In genomic region chr19:34269968-34270621, GRCh38 we compare ENCODE assay signal across 8 cellular contexts. TPM values are rescaled to one million over a fixed set of nuclear protein-coding genes. Genes with fewer than 3 reads are reported as not detected.
DNase-seq lines count a peak whose midpoint lies in the region; ATAC-seq and TF ChIP-seq lines count a peak whose summit lies in the region.

No MANE protein-coding gene starts in this region.

- H2BK15ac ChIP-seq in mesendoderm (replicated peaks; ENCODE audit: low read depth), result no peak overlapping the region

- H4K8ac ChIP-seq in mesendoderm (ENCODE audit: low read depth, low read length), result no peak overlapping the region

- H3K27me3 ChIP-seq in MG63 (no peaks in the 10 kb centered on the region), dorsolateral prefrontal cortex (no peaks in the 10 kb centered on the region), mesendoderm (ENCODE audit: insufficient read depth, low read length, poor library complexity) (no peaks in the 10 kb centered on the region)

- H3K36me3 ChIP-seq in MG63 (peaks cover 11% of the 10 kb centered on the region), mesendoderm (ENCODE audit: control insufficient read depth, insufficient read depth, low read length) (no peaks in the 10 kb centered on the region)

- peak overlapping the region; percentile 54 for H3K9ac ChIP-seq in mesendoderm (ENCODE audit: low read length)

- H3K4ac ChIP-seq in mesendoderm (ENCODE audit: low read depth, low read length), result no peak overlapping the region

- peak overlapping the region; percentile 62 for H2BK5ac ChIP-seq in mesendoderm (ENCODE audit: low read length)

- peak overlapping the region; percentile 23 for H3K18ac ChIP-seq in mesendoderm (ENCODE audit: low read length)

- H3K56ac ChIP-seq in mesendoderm (ENCODE audit: low read length), result peak overlapping the region; percentile 86

- peak overlapping the region; percentile 13 for H4K5ac ChIP-seq in mesendoderm (ENCODE audit: low read length)

- peaks cover 5% of the 10 kb centered on the region for H3K79me2 ChIP-seq in mesendoderm (ENCODE audit: control insufficient read depth, insufficient read depth, low read length)

- H3K4me1 ChIP-seq in mesendoderm (ENCODE audit: control insufficient read depth, low read depth, low read length), result peaks cover 9% of the 10 kb centered on the region

- H2AK5ac ChIP-seq in mesendoderm (ENCODE audit: low read length), result no peak overlapping the region

- no peak overlapping the region for H2BK120ac ChIP-seq in mesendoderm (ENCODE audit: low read depth, low read length)

- no peak overlapping the region for H3K4me2 ChIP-seq in mesendoderm (ENCODE audit: low read length)

- peak overlapping the region in 57 of 59 donors; percentile 32 to 88 (median 75) for H3K27ac ChIP-seq in dorsolateral prefrontal cortex
- H3K27ac ChIP-seq in mesendoderm (ENCODE audit: low read depth, low read length), result peak overlapping the region; percentile 69

- DNase-seq in AML-193 (lab: John Stamatoyannopoulos, UW) (peak; percentile 33 to 50), MG63 (peak; percentile 77), dorsolateral prefrontal cortex (peak in 2 of 10 donors; percentile 16 to 26), mesendoderm (peak; percentile 98), inferior parietal cortex (ENCODE audit: extremely low spot score) (no peak)
- peak; percentile 69 for DNase-seq in activated CD4-positive, alpha-beta T cell treated with anti-CD3 and anti-CD28 coated beads, Interleukin-2, amount 50 U/mL, for 1 hour
- DNase-seq in stimulated activated CD8-positive, alpha-beta memory T cell treated with anti-CD3 and anti-CD28 coated beads, Interleukin-4, amount 100 ng/mL, for 4 hours (ENCODE audit: low read depth in 2 of 2, low spot score in 1 of 2), result peak; percentile 34 to 43

- no CpG with 5 or more reads among the region's 5 CpGs for WGBS in mesendoderm (ENCODE audit: extremely low coverage, insufficient coverage, low lambda C conversion rate)

- no peak for TF ChIP-seq CTCF in dorsolateral prefrontal cortex (IDR thresholded peaks at IDR 0.05 in 54 of 56, conservative IDR thresholded peaks at IDR 0.05 in 2 of 56; ENCODE audit: low read depth in 1 of 56, partially characterized antibody in 56 of 56)

- intact Hi-C loops in dorsolateral prefrontal cortex (cut with DNase I), result no loop called here

- ATAC-seq in GM21360 (IDR thresholded peaks at IDR 0.05; ENCODE audit: unreplicated experiment), result peak; percentile 73

- H3K23ac ChIP-seq in mesendoderm (ENCODE audit: low read length), result peak overlapping the region; percentile 70

- peaks cover 12% of the 10 kb centered on the region for H3K79me1 ChIP-seq in mesendoderm (ENCODE audit: low read length)

- no peaks in the 10 kb centered on the region for H3K9me3 ChIP-seq in MG63

- no peak overlapping the region for H3K4me3 ChIP-seq in MG63
- peak overlapping the region in 6 of 59 donors; percentile 1 to 12 (median 6) for H3K4me3 ChIP-seq in dorsolateral prefrontal cortex
- no peak overlapping the region for H3K4me3 ChIP-seq in mesendoderm (ENCODE audit: low read length)

RNA-seq across cellular contexts. Expression of gene GARRE1, which starts 15.7 kb away (rescaled TPM):
- total RNA-seq in MG63 (2014; rRNA removed; shearing (Covaris generic); ENCODE audit: low replicate concordance), result 8.9 and 11.0 TPM in 2 replicates
- total RNA-seq in dorsolateral prefrontal cortex, result 10 to 100 TPM; 15.6 to 45.4 (median 24.2) TPM
- 25.6 TPM for polyA plus RNA-seq in mesendoderm (2013, experiment 1 of 2)
- polyA plus RNA-seq in mesendoderm (2013, experiment 2 of 2), result 24.6 TPM
